ENCODE assay signal across 9 cellular contexts in the genomic region with DNA sequence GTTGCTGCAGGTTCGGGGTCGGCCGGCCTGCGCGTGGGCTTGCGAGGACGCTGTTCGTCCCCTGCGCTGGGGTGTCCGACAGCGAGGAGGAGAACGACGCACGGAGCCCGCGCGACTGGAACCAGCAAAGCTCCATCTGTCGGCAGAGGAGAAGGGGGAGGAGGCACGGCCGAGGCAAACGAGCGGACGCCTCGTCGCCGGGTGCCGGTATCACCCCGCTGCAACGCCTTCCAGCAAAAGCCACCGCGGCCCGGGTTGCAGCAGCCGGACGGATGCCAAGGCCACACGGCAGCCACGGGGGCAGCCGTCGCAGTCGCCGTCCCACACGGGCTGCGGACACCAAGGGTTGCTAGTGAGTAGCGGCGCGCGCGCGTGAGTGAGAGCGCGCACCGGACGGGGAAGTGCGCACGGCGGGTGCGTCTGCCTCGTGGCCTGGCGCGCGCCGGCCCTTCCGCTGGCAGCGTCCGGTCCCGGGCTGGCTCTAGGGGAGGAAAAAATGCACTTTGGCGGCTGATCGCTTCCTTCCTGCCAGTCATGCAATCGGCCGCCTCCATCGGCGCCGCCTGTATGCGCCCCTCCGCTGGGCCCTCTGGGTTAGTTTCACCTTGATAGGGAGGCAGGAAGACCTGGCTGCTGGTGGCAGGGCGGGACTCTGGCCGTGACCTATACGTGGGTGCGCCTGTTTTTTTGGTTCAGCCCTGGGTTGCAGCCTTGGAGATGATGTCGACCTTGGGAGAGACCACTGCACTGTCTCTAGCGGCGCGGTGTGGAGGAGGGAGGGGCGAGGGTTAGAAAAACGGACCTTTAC. TPM values are rescaled to one million over a fixed set of nuclear protein-coding genes. Genes with fewer than 3 reads are reported as not detected.
DNase-seq lines count a peak whose midpoint lies in the region; ATAC-seq, FAIRE-seq and TF ChIP-seq lines count a peak whose summit lies in the region.
"Had no signal": no experiment of that assay in that cellular context is flagged by ENCODE, and none has a peak within 500 bp of the region (broad histone marks: within the 10 kb centered on the region; RNA-seq: fewer than 3 reads in every experiment).

No MANE protein-coding gene starts in this region.

- H3K27ac ChIP-seq in HepG2 (ENCODE audit: extremely low read length, insufficient read depth, low read length) = peak overlapping the region; percentile 14

- H3K27ac Mint-ChIP-seq in activated CD4-positive, alpha-beta T cell treated with anti-CD3 and anti-CD28 coated beads, Interleukin-2, amount 10 ng/mL, durations not matched to agents 24 days and 14 days = peak overlapping the region; percentile 99

- WGBS in HepG2 (ENCODE audit: low lambda C conversion rate) = 0% methylated on average over 9 of the region's 84 CpGs

- BruUV-seq in HepG2 (replicated peaks; lab: Mats Ljungman, UMichigan) = no TSS peak

- intact Hi-C loops in activated CD4-positive, alpha-beta T cell treated with anti-CD3 and anti-CD28 coated beads, Interleukin-2, amount 10 ng/mL, durations not matched to agents 24 days and 14 days (cut with micrococcal nuclease) = loop anchor here (1.0 to 5.0 kb wide), 9 partner anchors 17 to 1063 kb away; a partner anchor contains a TSS
- intact Hi-C loops in HepG2 (cut with micrococcal nuclease; ENCODE audit: unreplicated experiment) = loop anchor here (1.0 to 5.0 kb wide), 4 partner anchors 15 to 142 kb away; no protein-coding TSS in a partner anchor

- in situ Hi-C loops in HepG2 (cut with HindIII; ENCODE audit: extremely low pct_ligation_motif_present, low pct_unique_long_range_greater_than_20kb) = no loop called here

- no peak for FAIRE-seq in HepG2 (lab: Jason Lieb, UNC)
- FAIRE-seq: TTC549 had no signal

- DNase-seq in AG08395 (ENCODE audit: low spot score) (peak; percentile 80), NCI-H446 (lab: John Stamatoyannopoulos, UW) (peak; percentile 17 to 73), dedifferentiated amniotic fluid mesenchymal stem cell (ENCODE audit: extremely low spot score) (peak; percentile 74), HepG2 (ENCODE audit: low spot score) (peak; percentile 36)
- peak; percentile 92 for DNase-seq in activated CD4-positive, alpha-beta T cell treated with anti-CD3 and anti-CD28 coated beads, Interleukin-2, amount 10 ng/mL, durations not matched to agents 24 days and 14 days
- DNase-seq in stimulated activated CD4-positive, alpha-beta T cell treated with anti-CD3 and anti-CD28 coated beads, Interleukin-2, amount 100 ng/mL, for 48 hours = peak; percentile 57

- POLR2A ChIA-PET in HepG2 (lab: Yijun Ruan, JAX) = no interaction called here

- TF ChIP-seq POLR2A in HepG2 (IDR thresholded peaks at IDR 0.05; ENCODE audit: insufficient read depth in 1 of 2, low read depth in 2 of 2, low read length in 2 of 2) = 0 out of 4 replicates have a peak, but pooled peaks have one; percentile 12 to 19

- peak overlapping the region; percentile 58 for H3K9ac ChIP-seq in HepG2 (ENCODE audit: insufficient read depth, low read depth, low read length)

- no peaks in the 10 kb centered on the region for H4K20me1 ChIP-seq in HepG2 (ENCODE audit: insufficient read depth, low read length)

- TF ChIP-seq EP300 in HepG2 (IDR thresholded peaks at IDR 0.05; ENCODE audit: low read depth in 2 of 2, low read length in 2 of 2) (no peak), HepG2 (CRISPR knock-in tag; IDR thresholded peaks at IDR 0.05; ENCODE audit: borderline replicate concordance) (no peak)

- H3K4me3 ChIP-seq in HepG2 (replicated peaks in 1 of 3; ENCODE audit: insufficient read depth in 1 of 3, low read depth in 2 of 3, low read length in 3 of 3) = peak overlapping the region; percentile 65 to 85 (median 67)

- CTCF ChIA-PET in HepG2 (lab: Yijun Ruan, JAX; ENCODE audit: low intra/inter-chr PET ratio, low total read pairs) = no interaction called here

- no peaks in the 10 kb centered on the region for H3K36me3 ChIP-seq in HepG2 (replicated peaks in 1 of 2; ENCODE audit: control insufficient read depth in 1 of 2, insufficient read depth in 2 of 2, low read length in 2 of 2)

- peaks cover 20% of the 10 kb centered on the region for H3K4me1 ChIP-seq in HepG2 (ENCODE audit: insufficient read depth, low read length)

- no peaks in the 10 kb centered on the region for H3K9me3 ChIP-seq in HepG2 (ENCODE audit: low read length)

- peaks cover 0 to 15% of the 10 kb centered on the region in 2 experiments; a peak in 1 of 5 replicates for H3K27me3 ChIP-seq in HepG2 (ENCODE audit: control insufficient read depth in 1 of 2, insufficient read depth in 2 of 2, low read length in 2 of 2)

- H3K79me2 ChIP-seq in HepG2 (ENCODE audit: insufficient read depth, low read length) = no peaks in the 10 kb centered on the region

- peaks cover 59% of the 10 kb centered on the region for H3K4me1 Mint-ChIP-seq in activated CD4-positive, alpha-beta T cell treated with anti-CD3 and anti-CD28 coated beads, Interleukin-2, amount 10 ng/mL, durations not matched to agents 24 days and 14 days

- ATAC-seq in GM18519 (IDR thresholded peaks at IDR 0.05; ENCODE audit: low FRiP score, unreplicated experiment) (peak; percentile 51), HG03039 (IDR thresholded peaks at IDR 0.05; ENCODE audit: unreplicated experiment) (peak; percentile 65), HepG2 (peak; percentile 94)

- H3K9me3 Mint-ChIP-seq in activated CD4-positive, alpha-beta T cell treated with anti-CD3 and anti-CD28 coated beads, Interleukin-2, amount 10 ng/mL, durations not matched to agents 24 days and 14 days = no peaks in the 10 kb centered on the region

- peak overlapping the region; percentile 96 for H3K4me3 Mint-ChIP-seq in activated CD4-positive, alpha-beta T cell treated with anti-CD3 and anti-CD28 coated beads, Interleukin-2, amount 10 ng/mL, durations not matched to agents 24 days and 14 days

- peak; percentile 57 for TF ChIP-seq CTCF in HepG2 (CRISPR knock-in tag; IDR thresholded peaks at IDR 0.05)

- no peaks in the 10 kb centered on the region for H3K27me3 Mint-ChIP-seq in activated CD4-positive, alpha-beta T cell treated with anti-CD3 and anti-CD28 coated beads, Interleukin-2, amount 10 ng/mL, durations not matched to agents 24 days and 14 days

- peak overlapping the region; percentile 91 for H3K4me2 ChIP-seq in HepG2 (ENCODE audit: low read depth, low read length)

- no peak for TF ChIP-seq RAD21 in HepG2 (CRISPR knock-in tag; IDR thresholded peaks at IDR 0.05)

- H3K36me3 Mint-ChIP-seq in activated CD4-positive, alpha-beta T cell treated with anti-CD3 and anti-CD28 coated beads, Interleukin-2, amount 10 ng/mL, durations not matched to agents 24 days and 14 days (ENCODE audit: low read depth) = peaks cover 27% of the 10 kb centered on the region

- H2AFZ ChIP-seq in HepG2 (ENCODE audit: low read length) = peak overlapping the region; percentile 32

RNA-seq across cellular contexts. Expression of a gene that starts 0.4 kb away (rescaled TPM):
- total RNA-seq in activated CD4-positive, alpha-beta T cell treated with anti-CD3 and anti-CD28 coated beads, Interleukin-2, amount 10 ng/mL, durations not matched to agents 24 days and 14 days = 41.9 and 43.5 TPM in 2 replicates
- total RNA-seq in HepG2 (2016; rRNA removed; fragmentation: Illumina TruSeq; extraction: Trizol) = 1.5 and 1.6 TPM in 2 replicates
- 0.79 and 1.1 TPM in 2 replicates for total RNA-seq in HepG2 (2016; cell fraction: cytosol; rRNA removed; fragmentation: Illumina TruSeq; extraction: Trizol; ENCODE audit: low read depth)
- total RNA-seq in HepG2 (2016; cell fraction: insoluble cytoplasmic fraction; rRNA removed; fragmentation: Illumina TruSeq; extraction: Trizol) = 1.7 TPM in 2 replicates
- total RNA-seq in HepG2 (2016; cell fraction: membrane; rRNA removed; fragmentation: Illumina TruSeq; extraction: Trizol) = 1.5 and 1.6 TPM in 2 replicates
- 3.3 and 3.9 TPM in 2 replicates for total RNA-seq in HepG2 (2016; cell fraction: nucleus; rRNA removed; fragmentation: Illumina TruSeq; extraction: Trizol)
- 1.0 and 1.4 TPM in 2 replicates for polyA plus RNA-seq in HepG2 (2011; rRNA removed)
- 0.82 and 0.91 TPM in 2 replicates for polyA plus RNA-seq in HepG2 (2011; cell fraction: cytosol; rRNA removed)
- 1.6 and 2.4 TPM in 2 replicates for polyA plus RNA-seq in HepG2 (2011; cell fraction: nucleus; rRNA removed)
- polyA plus RNA-seq in HepG2 (2012) = 0.62 and 0.73 TPM in 2 replicates
- polyA plus RNA-seq in HepG2 (2016; cell fraction: cytosol; fragmentation: Illumina TruSeq; extraction: Trizol; ENCODE audit: low read depth) = 0.42 and 0.52 TPM in 2 replicates
- 1.2 and 1.9 TPM in 2 replicates for polyA plus RNA-seq in HepG2 (2016; cell fraction: insoluble cytoplasmic fraction; fragmentation: Illumina TruSeq; extraction: Trizol; ENCODE audit: low read depth)
- polyA plus RNA-seq in HepG2 (2016; cell fraction: membrane; fragmentation: Illumina TruSeq; extraction: Trizol; ENCODE audit: low read depth) = 0.41 and 0.76 TPM in 2 replicates
- polyA plus RNA-seq in HepG2 (2016; cell fraction: nucleus; fragmentation: Illumina TruSeq; extraction: Trizol; ENCODE audit: insufficient read depth, low read depth) = 0.38 and 1.6 TPM in 2 replicates
- 1.6 and 17.0 TPM in 2 replicates for polyA minus RNA-seq in HepG2 (2011; rRNA and poly(A)+ RNA removed; ENCODE audit: low replicate concordance)
- 0.49 and 0.62 TPM in 2 replicates for polyA minus RNA-seq in HepG2 (2011; cell fraction: cytosol; rRNA and poly(A)+ RNA removed)
- polyA minus RNA-seq in HepG2 (2011; cell fraction: nucleus; rRNA and poly(A)+ RNA removed) = 5.2 and 5.8 TPM in 2 replicates

RNA-seq across cellular contexts. Expression of a gene that starts 28.8 kb away (rescaled TPM):
- 0.12 TPM in 1 of 2 replicates, not detected in the other for total RNA-seq in activated CD4-positive, alpha-beta T cell treated with anti-CD3 and anti-CD28 coated beads, Interleukin-2, amount 10 ng/mL, durations not matched to agents 24 days and 14 days
- not detected in 2 replicates for total RNA-seq in HepG2 (2016; rRNA removed; fragmentation: Illumina TruSeq; extraction: Trizol)
- total RNA-seq in HepG2 (2016; cell fraction: cytosol; rRNA removed; fragmentation: Illumina TruSeq; extraction: Trizol; ENCODE audit: low read depth) = not detected in 2 replicates
- not detected in 2 replicates for total RNA-seq in HepG2 (2016; cell fraction: insoluble cytoplasmic fraction; rRNA removed; fragmentation: Illumina TruSeq; extraction: Trizol)
- not detected in 2 replicates for total RNA-seq in HepG2 (2016; cell fraction: membrane; rRNA removed; fragmentation: Illumina TruSeq; extraction: Trizol)
- not detected in 2 replicates for total RNA-seq in HepG2 (2016; cell fraction: nucleus; rRNA removed; fragmentation: Illumina TruSeq; extraction: Trizol)
- not detected in 2 replicates for polyA plus RNA-seq in HepG2 (2011; rRNA removed)
- polyA plus RNA-seq in HepG2 (2011; cell fraction: cytosol; rRNA removed) = not detected in 2 replicates
- not detected in 2 replicates for polyA plus RNA-seq in HepG2 (2011; cell fraction: nucleus; rRNA removed)
- not detected in 2 replicates for polyA plus RNA-seq in HepG2 (2012)
- not detected in 2 replicates for polyA plus RNA-seq in HepG2 (2016; cell fraction: cytosol; fragmentation: Illumina TruSeq; extraction: Trizol; ENCODE audit: low read depth)
- not detected in 2 replicates for polyA plus RNA-seq in HepG2 (2016; cell fraction: insoluble cytoplasmic fraction; fragmentation: Illumina TruSeq; extraction: Trizol; ENCODE audit: low read depth)
- not detected in 2 replicates for polyA plus RNA-seq in HepG2 (2016; cell fraction: membrane; fragmentation: Illumina TruSeq; extraction: Trizol; ENCODE audit: low read depth)
- polyA plus RNA-seq in HepG2 (2016; cell fraction: nucleus; fragmentation: Illumina TruSeq; extraction: Trizol; ENCODE audit: insufficient read depth, low read depth) = not detected in 2 replicates
- polyA minus RNA-seq in HepG2 (2011; rRNA and poly(A)+ RNA removed; ENCODE audit: low replicate concordance) = not detected in 2 replicates
- polyA minus RNA-seq in HepG2 (2011; cell fraction: cytosol; rRNA and poly(A)+ RNA removed) = not detected in 2 replicates
- polyA minus RNA-seq in HepG2 (2011; cell fraction: nucleus; rRNA and poly(A)+ RNA removed) = not detected in 2 replicates

Comparison
In these comparisons a context has a peak if more than half of its experiments do, and no peak if none do; other contexts are left out.
1. Peak in every context shown above with its lines: DNase-seq, ATAC-seq, H3K4me3 ChIP-seq and H3K27ac ChIP-seq.
2. DNase-seq: peak in every context shown above with its lines; median percentile 92 in activated CD4-positive, alpha-beta T cell treated with anti-CD3 and anti-CD28 coated beads, Interleukin-2, amount 10 ng/mL, durations not matched to agents 24 days and 14 days; 80 in AG08395; 74 in dedifferentiated amniotic fluid mesenchymal stem cell; 57 in stimulated activated CD4-positive, alpha-beta T cell treated with anti-CD3 and anti-CD28 coated beads, Interleukin-2, amount 100 ng/mL, for 48 hours; 45 in NCI-H446; 36 in HepG2.